ENCODE assay signal across 8 cellular contexts in the genomic region with DNA sequence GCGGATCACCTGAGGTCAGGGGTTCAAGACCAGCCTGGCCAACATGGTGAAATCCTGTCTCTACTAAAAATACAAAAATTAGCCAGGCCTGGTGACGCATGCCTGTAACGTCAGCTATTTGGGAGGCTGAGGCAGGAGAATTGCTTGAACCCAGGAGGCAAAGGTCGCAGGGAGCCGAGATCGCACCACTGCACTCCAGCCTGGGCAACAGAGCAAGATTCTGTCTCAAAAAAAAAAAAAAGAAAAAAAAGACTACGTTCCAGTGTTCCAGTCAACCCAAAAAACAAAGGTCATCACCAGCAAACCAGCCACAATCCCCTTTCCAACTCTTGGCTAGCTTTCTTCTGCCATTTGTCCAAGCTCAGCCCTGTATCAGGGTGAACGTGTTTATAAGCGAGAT. TPM values are rescaled to one million over a fixed set of nuclear protein-coding genes. Genes with fewer than 3 reads are reported as not detected.
DNase-seq lines count a peak whose midpoint lies in the region; ATAC-seq and TF ChIP-seq lines count a peak whose summit lies in the region.
"Not testable (repeated sequence)": the region's sequence is repeated elsewhere in the genome, so short reads cannot be mapped to it uniquely, and the experiment has no call there.

No MANE protein-coding gene starts in this region.

- not testable (repeated sequence) for H2AFZ ChIP-seq in OCI-LY3 (ENCODE audit: low read depth, low read length); osteoblast (ENCODE audit: low read length)

- intact Hi-C loops in CD4-positive, alpha-beta T cell (cut with DNase I, micrococcal nuclease); left lung (cut with DNase I): not testable (repeated sequence)

- ATAC-seq in CD4-positive, alpha-beta T cell (ENCODE audit: poor library complexity); left lung: not testable (repeated sequence)

- POLR2A ChIA-PET in CD4-positive, alpha-beta T cell (lab: Charles Lee) = interaction anchor here (0.8 to 3.6 kb wide), 3 partner anchors 11 to 56 kb away, joined by 3 to 16 read pairs (median 3); no protein-coding TSS in a partner anchor

- H3K9ac ChIP-seq in OCI-LY3 (ENCODE audit: low read length) = peak overlapping the region; percentile 21; the same call in 1 of the 2 replicates

- peaks cover 52% of the 10 kb centered on the region for H3K36me3 Mint-ChIP-seq in CD4-positive, alpha-beta T cell (ENCODE audit: low read depth)
- H3K36me3 Mint-ChIP-seq in activated naive CD4-positive, alpha-beta T cell treated with anti-CD3 and anti-CD28 coated beads, Interleukin-2, amount 50 U/mL, for 24 hours = not testable (repeated sequence)

- TF ChIP-seq CTCF in CD4-positive, alpha-beta T cell (IDR thresholded peaks at IDR 0.05); OCI-LY3 (IDR thresholded peaks at IDR 0.05; ENCODE audit: low read depth, low read length); WERI-Rb-1 (IDR thresholded peaks at IDR 0.05; ENCODE audit: low read depth, low read length); left lung (IDR thresholded peaks at IDR 0.05); osteoblast (IDR thresholded peaks at IDR 0.05; ENCODE audit: extremely low read depth, low read depth, low read length); suprapubic skin (IDR thresholded peaks at IDR 0.05): not testable (repeated sequence)

- not testable (repeated sequence) for H3K27ac ChIP-seq in CD4-positive, alpha-beta T cell (ENCODE audit: low read depth, low read length); OCI-LY3 (ENCODE audit: low read length); osteoblast (ENCODE audit: low read depth, low read length)
- H3K27ac ChIP-seq in WERI-Rb-1 (peak overlapping the region; percentile 83), left lung (peak overlapping the region; percentile 34 to 81), suprapubic skin (peak overlapping the region; percentile 53)
- H3K27ac ChIP-seq in effector memory CD4-positive, alpha-beta T cell (ENCODE audit: insufficient read depth, low read length, poor library complexity, severe bottlenecking) = peak overlapping the region; percentile 8

- not testable (repeated sequence) for H3K9me3 ChIP-seq in CD4-positive, alpha-beta T cell (ENCODE audit: control insufficient read depth, low read length); OCI-LY3 (ENCODE audit: insufficient read depth, low read length); WERI-Rb-1 (ENCODE audit: severe bottlenecking); effector memory CD4-positive, alpha-beta T cell (ENCODE audit: control insufficient read depth, low read length); left lung; osteoblast (ENCODE audit: low read depth, low read length); suprapubic skin

- peaks cover 75% of the 10 kb centered on the region for H3K79me2 ChIP-seq in OCI-LY3 (ENCODE audit: low read length)
- not testable (repeated sequence) for H3K79me2 ChIP-seq in osteoblast (ENCODE audit: insufficient read depth, low read length)

- WGBS in suprapubic skin = 90% methylated on average over 9 of the region's 9 CpGs

- TF ChIP-seq EP300 in suprapubic skin (IDR thresholded peaks at IDR 0.05) = not testable (repeated sequence)

- DNase-seq in CD4-positive, alpha-beta T cell; WERI-Rb-1; effector memory CD4-positive, alpha-beta T cell; left lung; suprapubic skin (ENCODE audit: low spot score in 2 of 2): not testable (repeated sequence)
- peak; percentile 0 for DNase-seq in osteoblast (ENCODE audit: insufficient read length, low spot score, missing footprints)

- H3K4me1 Mint-ChIP-seq in CD4-positive, alpha-beta T cell (ENCODE audit: low read depth) = peaks cover 79% of the 10 kb centered on the region
- peaks cover 82% of the 10 kb centered on the region for H3K4me1 Mint-ChIP-seq in activated naive CD4-positive, alpha-beta T cell treated with anti-CD3 and anti-CD28 coated beads, Interleukin-2, amount 50 U/mL, for 24 hours

- peak overlapping the region; percentile 73 for H3K4me2 ChIP-seq in OCI-LY3 (ENCODE audit: low read length)
- H3K4me2 ChIP-seq in osteoblast (ENCODE audit: insufficient read depth, low read length) = not testable (repeated sequence)

- H3K27me3 Mint-ChIP-seq in CD4-positive, alpha-beta T cell; activated naive CD4-positive, alpha-beta T cell treated with anti-CD3 and anti-CD28 coated beads, Interleukin-2, amount 50 U/mL, for 24 hours: not testable (repeated sequence)

- peak overlapping the region; percentile 79 for H3K27ac Mint-ChIP-seq in CD4-positive, alpha-beta T cell
- H3K27ac Mint-ChIP-seq in activated naive CD4-positive, alpha-beta T cell treated with anti-CD3 and anti-CD28 coated beads, Interleukin-2, amount 50 U/mL, for 24 hours = peak overlapping the region; percentile 74

- H4K20me1 ChIP-seq in OCI-LY3 (ENCODE audit: insufficient read depth, low read length) = peaks cover 50% of the 10 kb centered on the region
- not testable (repeated sequence) for H4K20me1 ChIP-seq in osteoblast (ENCODE audit: insufficient read depth, low read length)

- not testable (repeated sequence) for H3K9me3 Mint-ChIP-seq in CD4-positive, alpha-beta T cell; activated naive CD4-positive, alpha-beta T cell treated with anti-CD3 and anti-CD28 coated beads, Interleukin-2, amount 50 U/mL, for 24 hours

- peak overlapping the region; percentile 35; the same call in 1 of the 2 replicates for H3K4me3 ChIP-seq in OCI-LY3 (ENCODE audit: low read length)
- H3K4me3 ChIP-seq in WERI-Rb-1 (ENCODE audit: low read depth, low read length); effector memory CD4-positive, alpha-beta T cell (ENCODE audit: insufficient read depth, low read depth, low read length, poor library complexity, severe bottlenecking); left lung; osteoblast (ENCODE audit: insufficient read depth, low read length); suprapubic skin: not testable (repeated sequence)

- H3K27me3 ChIP-seq in CD4-positive, alpha-beta T cell (ENCODE audit: control insufficient read depth, insufficient read depth, low read length); OCI-LY3 (ENCODE audit: low read depth, low read length); WERI-Rb-1 (ENCODE audit: insufficient read depth, low read depth, severe bottlenecking); effector memory CD4-positive, alpha-beta T cell (replicated peaks; ENCODE audit: control insufficient read depth, insufficient read depth, low read length, poor library complexity, severe bottlenecking); left lung; osteoblast (ENCODE audit: insufficient read depth, low read length); suprapubic skin: not testable (repeated sequence)

- peaks cover 26% of the 10 kb centered on the region for H3K36me3 ChIP-seq in OCI-LY3 (replicated peaks; ENCODE audit: low read depth, low read length)
- H3K36me3 ChIP-seq in WERI-Rb-1 = peaks cover 27% of the 10 kb centered on the region
- peaks cover 23% of the 10 kb centered on the region for H3K36me3 ChIP-seq in effector memory CD4-positive, alpha-beta T cell (ENCODE audit: control insufficient read depth, insufficient read depth, low read length)
- not testable (repeated sequence) for H3K36me3 ChIP-seq in left lung; osteoblast (ENCODE audit: insufficient read depth, low read length); suprapubic skin

- not testable (repeated sequence) for H3K4me3 Mint-ChIP-seq in CD4-positive, alpha-beta T cell; activated naive CD4-positive, alpha-beta T cell treated with anti-CD3 and anti-CD28 coated beads, Interleukin-2, amount 50 U/mL, for 24 hours

- CTCF ChIA-PET in CD4-positive, alpha-beta T cell (lab: Charles Lee) = not testable (repeated sequence)

- H3K4me1 ChIP-seq in OCI-LY3 (ENCODE audit: low read length) (peaks cover 79% of the 10 kb centered on the region), left lung (peaks cover 11 to 75% of the 10 kb centered on the region in 2 donors), suprapubic skin (peaks cover 18% of the 10 kb centered on the region)
- H3K4me1 ChIP-seq in effector memory CD4-positive, alpha-beta T cell (ENCODE audit: control insufficient read depth, insufficient read depth, low read length, poor library complexity, severe bottlenecking) = peaks cover 40% of the 10 kb centered on the region
- H3K4me1 ChIP-seq in osteoblast (ENCODE audit: insufficient read depth, low read length) = not testable (repeated sequence)

- not testable (repeated sequence) for TF ChIP-seq POLR2A in suprapubic skin (IDR thresholded peaks at IDR 0.05)

RNA-seq across cellular contexts. Expression of a gene that starts 55.6 kb away (rescaled TPM):
- total RNA-seq in CD4-positive, alpha-beta T cell = 100 to 1,000 TPM; 269 to 287 TPM
- total RNA-seq in left lung = 10 to 100 TPM; 31.5 to 41.8 TPM
- 0.29 and 0.36 TPM in 2 replicates for total RNA-seq in osteoblast
- total RNA-seq in suprapubic skin = 10 to 100 TPM; 16.6 to 25.0 (median 22.8) TPM

Comparison
In these comparisons a context has a peak if more than half of its experiments do, and no peak if none do; other contexts are left out.
1. RNA of a gene that starts 55.6 kb away (total RNA-seq): 269 to 287 TPM in CD4-positive, alpha-beta T cell, 31.5 to 41.8 TPM in left lung and 16.6 to 25.0 TPM in suprapubic skin; 0.29 to 0.36 TPM in osteoblast; every median in the first group is over 10 times any median in the second.